ENCODE assay signal across 8 cellular contexts in the genomic region with DNA sequence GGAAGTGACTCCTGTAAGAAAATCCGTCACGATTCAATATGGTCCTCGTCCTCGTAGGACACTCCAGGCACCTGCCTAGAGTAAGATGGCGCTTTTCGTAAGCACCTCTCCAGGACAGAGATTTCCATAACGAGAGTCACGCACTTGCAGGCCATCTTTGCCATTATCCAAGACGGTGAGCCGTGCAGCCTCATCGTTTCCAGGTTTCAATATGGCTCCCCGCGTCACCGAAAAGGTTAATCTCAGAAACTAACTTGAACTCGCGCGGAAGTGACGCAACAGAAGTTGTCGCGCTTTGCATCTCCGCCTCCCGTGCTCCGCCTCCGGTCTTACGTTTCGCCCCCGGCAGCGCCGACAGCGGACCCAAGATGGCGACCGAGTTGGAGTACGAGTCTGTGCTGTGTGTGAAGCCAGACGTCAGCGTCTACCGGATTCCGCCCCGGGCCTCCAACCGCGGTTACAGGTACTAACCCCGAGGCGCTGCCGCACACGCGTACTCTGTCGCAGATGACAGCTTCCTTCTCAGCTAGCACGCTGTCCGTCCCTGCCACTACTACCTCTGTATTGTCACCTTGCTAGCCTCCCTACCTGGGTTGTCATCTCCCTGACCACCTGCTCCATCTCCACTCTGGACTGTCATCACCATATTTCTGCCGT. TPM values are rescaled to one million over a fixed set of nuclear protein-coding genes. Genes with fewer than 3 reads are reported as not detected.
DNase-seq lines count a peak whose midpoint lies in the region; ATAC-seq, FAIRE-seq and TF ChIP-seq lines count a peak whose summit lies in the region.

TSS of gene NECAP1 (plus strand) at position 354 of the 657 bp plus-strand sequence. CDS start at position 369, 15 bp downstream.

- H3K27me3 ChIP-seq in H1 (replicated peaks in 1 of 4; ENCODE audit: control insufficient read depth in 3 of 4, extremely low read depth in 1 of 4, insufficient read depth in 3 of 4, low read length in 3 of 4), result no peaks in the 10 kb centered on the region

- H3K4me1 ChIP-seq in H1 (replicated peaks in 1 of 4; ENCODE audit: control insufficient read depth in 3 of 4, insufficient read depth in 4 of 4, low read length in 3 of 4), result 0 out of 7 replicates have a peak, but pooled peaks cover 0 to 3% (median 0%) of the 10 kb centered on the region in 4 experiments

- H2BK15ac ChIP-seq in H1 (ENCODE audit: low read length), result no peak within 1 kb of the TSS

- H3K4ac ChIP-seq in H1 (replicated peaks; ENCODE audit: insufficient read length, low read depth, low read length), result peak within 1 kb of the TSS; percentile 49

- POLR2A ChIA-PET in H1 (lab: Charles Lee; ENCODE audit: partially characterized antibody), result interaction anchor here (0.6 to 1.1 kb wide), 2 partner anchors 146 to 439 kb away, joined by 3 to 4 read pairs; no protein-coding TSS in a partner anchor

- H3K36me3 ChIP-seq in H1 (ENCODE audit: control insufficient read depth in 2 of 4, insufficient read depth in 4 of 4, low read length in 3 of 4), result no peaks in the 10 kb centered on the region

- peak; percentile 95 for FAIRE-seq in H1 (lab: Jason Lieb, UNC)

- peak within 1 kb of the TSS; percentile 86; the same call in 1 of the 2 replicates for H2BK12ac ChIP-seq in H1 (ENCODE audit: low read depth, low read length)

- peak within 1 kb of the TSS; percentile 94; the same call in 1 of the 2 replicates for H4K8ac ChIP-seq in H1 (ENCODE audit: extremely low read depth, insufficient read depth, low read length)

- H3K18ac ChIP-seq in H1 (ENCODE audit: extremely low read depth, low read length), result peak within 1 kb of the TSS; percentile 80

- peak within 1 kb of the TSS; percentile 77 for H4K91ac ChIP-seq in H1 (replicated peaks; ENCODE audit: insufficient read length, low read length)

- peak within 1 kb of the TSS; percentile 93 for H3K27ac ChIP-seq in H1 (ENCODE audit: low read depth, low read length)

- H3K9me3 ChIP-seq in H1 (ENCODE audit: insufficient read depth in 2 of 2, low read depth in 1 of 2, low read length in 1 of 2), result no peaks in the 10 kb centered on the region

- H3K23ac ChIP-seq in H1 (ENCODE audit: insufficient read length), result no peak within 1 kb of the TSS

- TF ChIP-seq RAD21 in H1 (IDR thresholded peaks at IDR 0.05 in 1 of 2, conservative IDR thresholded peaks at IDR 0.05 in 1 of 2; ENCODE audit: low read depth in 2 of 2, low read length in 2 of 2), result no peak; a peak in 1 of 4 replicates

- TF ChIP-seq EP300 in H1 (IDR thresholded peaks at IDR 0.05; ENCODE audit: borderline replicate concordance in 1 of 2, low read depth in 2 of 2, low read length in 2 of 2), result no peak

- H2BK120ac ChIP-seq in H1 (replicated peaks; ENCODE audit: low read depth, low read length), result peak within 1 kb of the TSS; percentile 62

- H3K9ac ChIP-seq in H1 (replicated peaks in 1 of 4; ENCODE audit: extremely low read depth in 1 of 4, low read depth in 3 of 4, low read length in 3 of 4), result peak within 1 kb of the TSS; percentile 78 to 91 (median 88)

- TF ChIP-seq CTCF in H1 (IDR thresholded peaks at IDR 0.05; ENCODE audit: control extremely low read depth in 1 of 3, insufficient read depth in 1 of 3, low read depth in 1 of 3, low read length in 3 of 3), result no peak

- H3K36me3 Mint-ChIP-seq in memory B cell, result peaks cover 7% of the 10 kb centered on the region

- no peak within 1 kb of the TSS for H3K14ac ChIP-seq in H1 (ENCODE audit: insufficient read length)

- H2BK20ac ChIP-seq in H1 (ENCODE audit: low read length), result no peak within 1 kb of the TSS

- no peak within 1 kb of the TSS; the same call in 1 of the 2 replicates for H2AK5ac ChIP-seq in H1 (ENCODE audit: low read depth, low read length)

- peaks cover 34% of the 10 kb centered on the region for H3K4me1 Mint-ChIP-seq in memory B cell

- H3K4me2 ChIP-seq in H1 (ENCODE audit: insufficient read depth in 1 of 2, low read depth in 2 of 2, low read length in 2 of 2), result peak within 1 kb of the TSS; percentile 80 to 90

- H3K27ac Mint-ChIP-seq in memory B cell, result peak within 1 kb of the TSS; percentile 94

- H3K4me3 Mint-ChIP-seq in memory B cell, result peak within 1 kb of the TSS; percentile 94

- H3K9me3 Mint-ChIP-seq in memory B cell, result no peaks in the 10 kb centered on the region

- H3K4me3 ChIP-seq in H1 (ENCODE audit: extremely low read depth in 1 of 4, insufficient read depth in 2 of 4, low read depth in 3 of 4, low read length in 4 of 4), result peak within 1 kb of the TSS; percentile 61 to 95 (median 88)

- no peaks in the 10 kb centered on the region for H4K20me1 ChIP-seq in H1 (replicated peaks in 1 of 2; ENCODE audit: control insufficient read depth in 1 of 2, insufficient read depth in 2 of 2, low read length in 2 of 2)

- peaks cover 6% of the 10 kb centered on the region for H3K79me1 ChIP-seq in H1 (ENCODE audit: low read depth, low read length)

- H3K56ac ChIP-seq in H1 (replicated peaks; ENCODE audit: insufficient read length, low read depth, low read length), result peak within 1 kb of the TSS; percentile 63

- peak within 1 kb of the TSS; percentile 95 for H2AFZ ChIP-seq in H1 (ENCODE audit: low read length)

- no peaks in the 10 kb centered on the region for H3K27me3 Mint-ChIP-seq in memory B cell

- H4K5ac ChIP-seq in H1 (ENCODE audit: insufficient read length, low read depth, low read length), result peak within 1 kb of the TSS; percentile 94

- peak; percentile 94 for DNase-seq in COLO668 (lab: John Stamatoyannopoulos, UW; ENCODE audit: unreplicated experiment)
- peak; percentile 94 for DNase-seq in HT1080 (ENCODE audit: low read depth)
- peak; percentile 95 for DNase-seq in NOMO-1 treated with DMSO at 0.1 percent for 48 hours (lab: John Stamatoyannopoulos, UW; ENCODE audit: unreplicated experiment)
- DNase-seq in activated CD8-positive, alpha-beta memory T cell treated with anti-CD3 and anti-CD28 coated beads for 48 hours (ENCODE audit: low read depth in 2 of 3, low spot score in 2 of 3), result peak; percentile 76 to 91 (median 87)
- DNase-seq in H1 (ENCODE audit: low read depth in 1 of 2, low spot score in 2 of 2), result peak; percentile 89 to 94
- peak; percentile 86 to 91 for DNase-seq in memory B cell (ENCODE audit: low spot score in 2 of 2)
- DNase-seq in stimulated activated CD8-positive, alpha-beta memory T cell treated with anti-CD3 and anti-CD28 coated beads, Interleukin-12 subunit alpha, Interleukin-12 subunit beta, amount 100 ng/mL, for 24 hours (ENCODE audit: extremely low read depth), result peak; percentile 86

- 2% methylated on average over 49 of the region's 49 CpGs; no CpG with 5 or more reads in 1 of the 2 experiments for WGBS in H1 (ENCODE audit: extremely low coverage in 1 of 2, insufficient coverage in 1 of 2, insufficient read length in 1 of 2, insufficient replicate concordance in 2 of 2, low coverage in 1 of 2, low lambda C conversion rate in 2 of 2, missing lambda C conversion rate in 1 of 2), 2 experiments

- CTCF ChIA-PET in H1 (lab: Charles Lee; ENCODE audit: partially characterized antibody), result no interaction called here

- H3K79me2 ChIP-seq in H1 (ENCODE audit: control insufficient read depth in 1 of 2, insufficient read depth in 2 of 2, low read length in 2 of 2), result peaks cover 0 to 27% of the 10 kb centered on the region in 2 experiments; a peak in 2 of 4 replicates

- peak; percentile 85 to 91 for TF ChIP-seq POLR2A in H1 (IDR thresholded peaks at IDR 0.05; ENCODE audit: control extremely low read depth in 1 of 2, low read depth in 2 of 2, low read length in 2 of 2)

- no peaks in the 10 kb centered on the region; the same call in 1 of the 2 replicates for H3K23me2 ChIP-seq in H1 (ENCODE audit: low read depth, low read length)

- peak within 1 kb of the TSS; percentile 90 for H2BK5ac ChIP-seq in H1 (ENCODE audit: low read depth, low read length)

- ATAC-seq in GM21360 (IDR thresholded peaks at IDR 0.05; ENCODE audit: unreplicated experiment) (peak; percentile 89), memory B cell (ENCODE audit: low read depth) (peak; percentile 85)

TF ChIP-seq in H1, 55 proteins besides CTCF, POLR2A, EP300 and RAD21 (continues in another document):
- TF ChIP-seq CEBPB (IDR thresholded peaks at IDR 0.05; ENCODE audit: low read depth, low read length), result peak; percentile 94
- TF ChIP-seq ASH2L (IDR thresholded peaks at IDR 0.05; ENCODE audit: low read length), result peak; percentile 93
- peak; percentile 93; the same call in 1 of the 2 replicates for TF ChIP-seq RBBP5 (IDR thresholded peaks at IDR 0.05; ENCODE audit: borderline replicate concordance, low read depth, low read length)
- TF ChIP-seq MAX (IDR thresholded peaks at IDR 0.05), result peak; percentile 64
- peak; percentile 83 for TF ChIP-seq CHD2 (IDR thresholded peaks at IDR 0.05; ENCODE audit: low read length)
- no peak for TF ChIP-seq CBX8 (IDR thresholded peaks at IDR 0.05; ENCODE audit: borderline replicate concordance, low read depth, low read length)
- TF ChIP-seq CREB1 (IDR thresholded peaks at IDR 0.05), result peak; percentile 97
- peak; percentile 67 for TF ChIP-seq KDM4A (IDR thresholded peaks at IDR 0.05; ENCODE audit: low read depth, low read length, severe bottlenecking)

RNA-seq across cellular contexts. Expression of gene NECAP1, which starts in this region (rescaled TPM):
- 51.0 and 62.7 TPM in 2 replicates for total RNA-seq in HT1080 (2014; rRNA removed; shearing (Covaris generic))
- 24.2 and 27.4 TPM in 2 replicates for polyA plus RNA-seq in HT1080 (2015; cell fraction: cytosol; rRNA removed)
- polyA plus RNA-seq in HT1080 (2015; cell fraction: nucleus; rRNA removed), result 44.9 TPM in 2 replicates
- 22.1 and 23.4 TPM in 2 replicates for total RNA-seq in H1 (2021; fragmentation: NEBNext Ultra II Directional; extraction: Animal tissue kit (Norgen Biotek cat#: 25700))
- 17.3 and 18.6 TPM in 2 replicates for polyA plus RNA-seq in H1 (2011; rRNA removed)
- 24.6 TPM for polyA plus RNA-seq in H1 (2011; cell fraction: cytosol; rRNA removed)
- 16.6 TPM for polyA plus RNA-seq in H1 (2011; cell fraction: nucleus; rRNA removed)
- polyA plus RNA-seq in H1 (2012, experiment 1 of 2), result 15.1 to 18.0 TPM (median 15.7 TPM) in 4 replicates
- polyA plus RNA-seq in H1 (2012, experiment 2 of 2), result 6.1 TPM
- polyA plus RNA-seq in H1 (2013, experiment 1 of 2), result 12.0 TPM
- polyA plus RNA-seq in H1 (2013, experiment 2 of 2), result 11.4 TPM
- polyA minus RNA-seq in H1 (2011; rRNA and poly(A)+ RNA removed), result 24.8 and 32.9 TPM in 2 replicates
- 27.3 TPM for polyA minus RNA-seq in H1 (2011; cell fraction: cytosol; rRNA and poly(A)+ RNA removed)
- polyA minus RNA-seq in H1 (2011; cell fraction: nucleus; rRNA and poly(A)+ RNA removed), result 21.3 TPM

Comparison
In these comparisons a context has a peak if more than half of its experiments do, and no peak if none do; other contexts are left out.
1. Peak in every context shown above with its lines: DNase-seq, ATAC-seq, H3K4me3 ChIP-seq and H3K27ac ChIP-seq.